ENCODE assay signal across 2 cellular contexts in the genomic region with DNA sequence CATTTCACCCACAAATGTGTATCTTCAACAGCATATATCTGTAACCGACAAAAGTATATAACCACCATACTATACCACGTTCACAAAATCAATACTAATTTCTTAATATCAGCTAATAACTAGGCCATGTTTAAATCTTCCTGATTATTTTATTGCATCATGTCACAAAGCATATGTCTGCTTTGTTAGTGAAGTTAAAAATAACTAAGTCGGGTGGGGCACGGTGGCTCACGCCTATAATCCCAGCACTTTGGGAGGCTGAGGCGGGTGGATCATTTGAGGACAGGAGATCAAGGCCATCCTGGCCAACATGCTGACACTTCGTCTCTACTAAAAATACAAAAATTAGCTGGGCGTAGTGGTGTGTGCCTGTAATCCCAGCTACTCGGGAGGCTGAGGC.
TF ChIP-seq lines count a peak whose summit lies in the region.

No MANE protein-coding gene starts in this region.

TF ChIP-seq in IMR-90, 13 proteins besides CTCF, POLR2A, EP300 and RAD21:
- TF ChIP-seq CEBPB (IDR thresholded peaks at IDR 0.05; ENCODE audit: low read depth, low read length) = peak; percentile 22; the same call in 1 of the 2 replicates
- TF ChIP-seq, protein P1, sequence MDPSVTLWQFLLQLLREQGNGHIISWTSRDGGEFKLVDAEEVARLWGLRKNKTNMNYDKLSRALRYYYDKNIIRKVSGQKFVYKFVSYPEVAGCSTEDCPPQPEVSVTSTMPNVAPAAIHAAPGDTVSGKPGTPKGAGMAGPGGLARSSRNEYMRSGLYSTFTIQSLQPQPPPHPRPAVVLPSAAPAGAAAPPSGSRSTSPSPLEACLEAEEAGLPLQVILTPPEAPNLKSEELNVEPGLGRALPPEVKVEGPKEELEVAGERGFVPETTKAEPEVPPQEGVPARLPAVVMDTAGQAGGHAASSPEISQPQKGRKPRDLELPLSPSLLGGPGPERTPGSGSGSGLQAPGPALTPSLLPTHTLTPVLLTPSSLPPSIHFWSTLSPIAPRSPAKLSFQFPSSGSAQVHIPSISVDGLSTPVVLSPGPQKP (IDR thresholded peaks at IDR 0.05; ENCODE audit: borderline replicate concordance, low read depth, low read length) = no peak

TF ChIP-seq in K562, 482 proteins besides CTCF, POLR2A, EP300 and RAD21:
- TF ChIP-seq CEBPG (CRISPR knock-in tag; IDR thresholded peaks at IDR 0.05) (no peak), CEBPG (tag; conservative IDR thresholded peaks at IDR 0.05 in 1 of 2, IDR thresholded peaks at IDR 0.05 in 1 of 2) (peak in 1 of 2 experiments; percentile 61; a peak in 1 of 4 replicates), CHD2 (IDR thresholded peaks at IDR 0.05; ENCODE audit: low read depth, low read length) (no peak), CCNT2 (IDR thresholded peaks at IDR 0.05; ENCODE audit: borderline replicate concordance, extremely low read depth, insufficient read length, low read depth, low read length) (no peak), GTF2A2 (tag; IDR thresholded peaks at IDR 0.05) (no peak), NR4A1 (CRISPR knock-in tag; IDR thresholded peaks at IDR 0.05) (no peak), NR4A1 (tag; IDR thresholded peaks at IDR 0.05) (no peak), FOXA1 (IDR thresholded peaks at IDR 0.05; ENCODE audit: borderline replicate concordance) (no peak), MAFF (IDR thresholded peaks at IDR 0.05; ENCODE audit: low read length) (no peak), ZNF3 (CRISPR knock-in tag; IDR thresholded peaks at IDR 0.05) (no peak), FUS (optimal IDR thresholded peaks at IDR 0.05; ENCODE audit: low read depth, low read length) (no peak)
- TF ChIP-seq, protein P2, sequence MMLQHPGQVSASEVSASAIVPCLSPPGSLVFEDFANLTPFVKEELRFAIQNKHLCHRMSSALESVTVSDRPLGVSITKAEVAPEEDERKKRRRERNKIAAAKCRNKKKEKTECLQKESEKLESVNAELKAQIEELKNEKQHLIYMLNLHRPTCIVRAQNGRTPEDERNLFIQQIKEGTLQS (IDR thresholded peaks at IDR 0.05) = peak; percentile 36
- TF ChIP-seq, protein P2 (CRISPR knock-in tag; conservative IDR thresholded peaks at IDR 0.05) = no peak
- TF ChIP-seq, protein P3, sequence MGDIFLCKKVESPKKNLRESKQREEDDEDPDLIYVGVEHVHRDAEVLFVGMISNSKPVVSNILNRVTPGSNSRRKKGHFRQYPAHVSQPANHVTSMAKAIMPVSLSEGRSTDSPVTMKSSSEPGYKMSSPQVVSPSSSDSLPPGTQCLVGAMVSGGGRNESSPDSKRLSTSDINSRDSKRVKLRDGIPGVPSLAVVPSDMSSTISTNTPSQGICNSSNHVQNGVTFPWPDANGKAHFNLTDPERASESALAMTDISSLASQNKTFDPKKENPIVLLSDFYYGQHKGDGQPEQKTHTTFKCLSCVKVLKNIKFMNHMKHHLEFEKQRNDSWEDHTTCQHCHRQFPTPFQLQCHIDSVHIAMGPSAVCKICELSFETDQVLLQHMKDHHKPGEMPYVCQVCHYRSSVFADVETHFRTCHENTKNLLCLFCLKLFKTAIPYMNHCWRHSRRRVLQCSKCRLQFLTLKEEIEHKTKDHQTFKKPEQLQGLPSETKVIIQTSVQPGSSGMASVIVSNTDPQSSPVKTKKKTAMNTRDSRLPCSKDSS (IDR thresholded peaks at IDR 0.05; ENCODE audit: low read depth, partially characterized antibody) = no peak
- TF ChIP-seq, protein P4, sequence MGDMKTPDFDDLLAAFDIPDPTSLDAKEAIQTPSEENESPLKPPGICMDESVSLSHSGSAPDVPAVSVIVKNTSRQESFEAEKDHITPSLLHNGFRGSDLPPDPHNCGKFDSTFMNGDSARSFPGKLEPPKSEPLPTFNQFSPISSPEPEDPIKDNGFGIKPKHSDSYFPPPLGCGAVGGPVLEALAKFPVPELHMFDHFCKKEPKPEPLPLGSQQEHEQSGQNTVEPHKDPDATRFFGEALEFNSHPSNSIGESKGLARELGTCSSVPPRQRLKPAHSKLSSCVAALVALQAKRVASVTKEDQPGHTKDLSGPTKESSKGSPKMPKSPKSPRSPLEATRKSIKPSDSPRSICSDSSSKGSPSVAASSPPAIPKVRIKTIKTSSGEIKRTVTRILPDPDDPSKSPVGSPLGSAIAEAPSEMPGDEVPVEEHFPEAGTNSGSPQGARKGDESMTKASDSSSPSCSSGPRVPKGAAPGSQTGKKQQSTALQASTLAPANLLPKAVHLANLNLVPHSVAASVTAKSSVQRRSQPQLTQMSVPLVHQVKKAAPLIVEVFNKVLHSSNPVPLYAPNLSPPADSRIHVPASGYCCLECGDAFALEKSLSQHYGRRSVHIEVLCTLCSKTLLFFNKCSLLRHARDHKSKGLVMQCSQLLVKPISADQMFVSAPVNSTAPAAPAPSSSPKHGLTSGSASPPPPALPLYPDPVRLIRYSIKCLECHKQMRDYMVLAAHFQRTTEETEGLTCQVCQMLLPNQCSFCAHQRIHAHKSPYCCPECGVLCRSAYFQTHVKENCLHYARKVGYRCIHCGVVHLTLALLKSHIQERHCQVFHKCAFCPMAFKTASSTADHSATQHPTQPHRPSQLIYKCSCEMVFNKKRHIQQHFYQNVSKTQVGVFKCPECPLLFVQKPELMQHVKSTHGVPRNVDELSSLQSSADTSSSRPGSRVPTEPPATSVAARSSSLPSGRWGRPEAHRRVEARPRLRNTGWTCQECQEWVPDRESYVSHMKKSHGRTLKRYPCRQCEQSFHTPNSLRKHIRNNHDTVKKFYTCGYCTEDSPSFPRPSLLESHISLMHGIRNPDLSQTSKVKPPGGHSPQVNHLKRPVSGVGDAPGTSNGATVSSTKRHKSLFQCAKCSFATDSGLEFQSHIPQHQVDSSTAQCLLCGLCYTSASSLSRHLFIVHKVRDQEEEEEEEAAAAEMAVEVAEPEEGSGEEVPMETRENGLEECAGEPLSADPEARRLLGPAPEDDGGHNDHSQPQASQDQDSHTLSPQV (IDR thresholded peaks at IDR 0.05) = no peak
